In genomic region chr3:50327129-50327528, GRCh38 we compare ENCODE assay signal across 8 cellular contexts. TPM values are rescaled to one million over a fixed set of nuclear protein-coding genes. Genes with fewer than 3 reads are reported as not detected.
A peak's percentile ranks its signal among the peaks of the same experiment; 100 is the strongest.
DNase-seq lines count a peak whose midpoint lies in the region; ATAC-seq and TF ChIP-seq lines count a peak whose summit lies in the region.

No MANE protein-coding gene starts in this region.

- WGBS in psoas muscle, 3 donors: 52 to 63% (median 56%) methylated on average over 4 of the region's 4 CpGs

- H3K9me3 ChIP-seq in DOHH2 (ENCODE audit: control insufficient read depth, insufficient read depth, low read length) (no peaks in the 10 kb centered on the region), RWPE2 (ENCODE audit: severe bottlenecking) (no peaks in the 10 kb centered on the region), fibroblast of lung (ENCODE audit: control insufficient read depth, insufficient read depth, low read depth, low read length) (no peaks in the 10 kb centered on the region), psoas muscle (no peaks in the 10 kb centered on the region)

- H4K20me1 ChIP-seq in DOHH2 (ENCODE audit: control insufficient read depth, insufficient read depth, low read depth, low read length) (no peaks in the 10 kb centered on the region), fibroblast of lung (ENCODE audit: control insufficient read depth, extremely low read depth, insufficient read depth, low read length) (no peaks in the 10 kb centered on the region)

- H3F3A ChIP-seq in DOHH2 (ENCODE audit: control insufficient read depth, insufficient read depth): peaks cover 21% of the 10 kb centered on the region

- H3K79me2 ChIP-seq in DOHH2 (ENCODE audit: control insufficient read depth, low read length) (peaks cover 25% of the 10 kb centered on the region), fibroblast of lung (ENCODE audit: control insufficient read depth, insufficient read depth, low read length) (peaks cover 28% of the 10 kb centered on the region)

- H3K4me2 ChIP-seq in DOHH2 (ENCODE audit: low read length): peak overlapping the region; percentile 72
- peak overlapping the region; percentile 96 for H3K4me2 ChIP-seq in fibroblast of lung (ENCODE audit: extremely low read depth, insufficient read depth, low read length)

- TF ChIP-seq CTCF in DOHH2 (IDR thresholded peaks at IDR 0.05; ENCODE audit: low read depth, low read length, poor library complexity, severe bottlenecking): no peak
- no peak for TF ChIP-seq CTCF in RWPE2 (IDR thresholded peaks at IDR 0.05; ENCODE audit: poor library complexity, severe bottlenecking)
- TF ChIP-seq CTCF in fibroblast of lung (conservative IDR thresholded peaks at IDR 0.05 in 1 of 2, IDR thresholded peaks at IDR 0.05 in 1 of 2; ENCODE audit: low read depth in 1 of 2, low read length in 2 of 2): no peak
- no peak for TF ChIP-seq CTCF in psoas muscle (IDR thresholded peaks at IDR 0.05)

- DNase-seq in RWPE2 (ENCODE audit: low spot score): no peak
- no peak for DNase-seq in fibroblast of lung (ENCODE audit: low read depth in 2 of 2)
- peak in 1 of 2 donors; percentile 10 for DNase-seq in psoas muscle
- DNase-seq in sciatic nerve (ENCODE audit: low spot score): no peak
- DNase-seq in DMS153 (lab: John Stamatoyannopoulos, UW): no peak
- no peak for DNase-seq in HEK293T (ENCODE audit: extremely low spot score)
- DNase-seq in HuH-7.5 (ENCODE audit: low spot score): no peak

- ATAC-seq in RWPE2 (ENCODE audit: low read depth) (no peak), psoas muscle (no peak), sciatic nerve (no peak)

- H3K9me2 ChIP-seq in DOHH2 (replicated peaks; ENCODE audit: control insufficient read depth, low read length): no peaks in the 10 kb centered on the region

- H3K9ac ChIP-seq in fibroblast of lung (ENCODE audit: insufficient read depth, low read length): peak overlapping the region; percentile 83

- H3K4me3 ChIP-seq in DOHH2 (ENCODE audit: low read length) (peak overlapping the region; percentile 91), RWPE2 (ENCODE audit: severe bottlenecking) (peak overlapping the region; percentile 81), fibroblast of lung (replicated peaks in 1 of 4; ENCODE audit: control extremely low read depth in 1 of 4, insufficient read depth in 1 of 4, low read depth in 3 of 4, low read length in 4 of 4) (peak overlapping the region; percentile 79 to 95 (median 86)), psoas muscle (peak overlapping the region; percentile 100)

- H3K4me1 ChIP-seq in DOHH2 (ENCODE audit: control insufficient read depth, low read length) (peaks cover 24% of the 10 kb centered on the region), RWPE2 (ENCODE audit: insufficient read depth, poor library complexity, severe bottlenecking) (no peaks in the 10 kb centered on the region), fibroblast of lung (ENCODE audit: control insufficient read depth, extremely low read depth, insufficient read depth, low read length) (peaks cover 7% of the 10 kb centered on the region), psoas muscle (peaks cover 29% of the 10 kb centered on the region)

- H2AFZ ChIP-seq in fibroblast of lung (ENCODE audit: low read length): no peak overlapping the region

- intact Hi-C loops in psoas muscle (cut with DNase I) (loop anchor here in 1 of 2 donors (5.0 kb wide), 1 partner anchor 65 kb away; no protein-coding TSS in a partner anchor), sciatic nerve (cut with DNase I) (no loop called here)

- H3K36me3 ChIP-seq in DOHH2 (ENCODE audit: control insufficient read depth, low read length): peaks cover 58% of the 10 kb centered on the region
- peaks cover 53% of the 10 kb centered on the region for H3K36me3 ChIP-seq in RWPE2 (ENCODE audit: low read depth)
- peaks cover 25% of the 10 kb centered on the region for H3K36me3 ChIP-seq in fibroblast of lung (ENCODE audit: control insufficient read depth, insufficient read depth, low read length)
- H3K36me3 ChIP-seq in psoas muscle (ENCODE audit: insufficient read depth in 1 of 2, low read depth in 1 of 2): peaks cover 3 to 55% of the 10 kb centered on the region in 2 donors

- H3K27me3 ChIP-seq in DOHH2 (ENCODE audit: control insufficient read depth, low read length) (no peaks in the 10 kb centered on the region), RWPE2 (ENCODE audit: insufficient read depth, poor library complexity, severe bottlenecking) (no peaks in the 10 kb centered on the region), fibroblast of lung (ENCODE audit: control insufficient read depth, insufficient read depth, low read length) (no peaks in the 10 kb centered on the region), psoas muscle (ENCODE audit: insufficient read depth in 3 of 3, low read length in 2 of 3) (no peaks in the 10 kb centered on the region)

- CTCF ChIA-PET in HEK293T (lab: Yijun Ruan, JAX): no interaction called here

- H3K27ac ChIP-seq in DOHH2 (ENCODE audit: low read depth, low read length) (no peak overlapping the region), RWPE2 (ENCODE audit: poor library complexity, severe bottlenecking) (peak overlapping the region; percentile 19), fibroblast of lung (ENCODE audit: insufficient read depth, low read length) (peak overlapping the region; percentile 81), psoas muscle (peak overlapping the region; percentile 95)

- POLR2A ChIA-PET in HEK293T (lab: Yijun Ruan, JAX): interaction anchor here (0.9 to 3.1 kb wide), 16 partner anchors 9 to 133 kb away, joined by 3 to 88 read pairs (median 5); partner anchors contain the start of genes CYB561D2, GNAI2, HYAL3 and IFRD2

TF ChIP-seq in HEK293T, 16 proteins besides CTCF, POLR2A, EP300 and RAD21:
- TF ChIP-seq BHLHE40 (IDR thresholded peaks at IDR 0.05; ENCODE audit: borderline replicate concordance): no peak

RNA-seq across cellular contexts. Expression of gene TUSC2, which starts 0.9 kb away (rescaled TPM):
- total RNA-seq in fibroblast of lung (13.4 and 14.6 TPM in 2 replicates), psoas muscle (10 to 100 TPM; 31.5 to 43.6 (median 33.7) TPM), sciatic nerve (17.7 TPM)
- polyA plus RNA-seq in fibroblast of lung (15.3 and 19.2 TPM in 2 replicates), psoas muscle (100 to 1,000 TPM in 1 of 3 donors, 10 to 100 TPM in 2; 38.0 to 100 (median 84.9) TPM)
- polyA plus RNA-seq in fibroblast of lung (2012): 19.5 and 28.3 TPM in 2 replicates
- 25.1 and 39.5 TPM in 2 replicates for polyA minus RNA-seq in fibroblast of lung (ENCODE audit: low replicate concordance)

RNA-seq across cellular contexts. Expression of gene HYAL2, which starts 4.6 kb away (rescaled TPM):
- total RNA-seq in fibroblast of lung (50.6 and 52.5 TPM in 2 replicates), psoas muscle (10 to 100 TPM; 20.6 to 42.8 (median 25.6) TPM), sciatic nerve (48.8 TPM)
- polyA plus RNA-seq in fibroblast of lung (35.1 and 36.9 TPM in 2 replicates), psoas muscle (10 to 100 TPM; 25.3 to 61.7 (median 41.8) TPM)
- polyA plus RNA-seq in fibroblast of lung (2012): 35.5 and 41.7 TPM in 2 replicates
- 54.9 and 85.6 TPM in 2 replicates for polyA minus RNA-seq in fibroblast of lung (ENCODE audit: low replicate concordance)

RNA-seq across cellular contexts. Expression of gene RASSF1, which starts 13.5 kb away (rescaled TPM):
- total RNA-seq in fibroblast of lung (24.1 and 32.4 TPM in 2 replicates), psoas muscle (10 to 100 TPM; 10.1 to 24.2 (median 14.9) TPM), sciatic nerve (51.0 TPM)
- polyA plus RNA-seq in fibroblast of lung (33.3 and 41.7 TPM in 2 replicates), psoas muscle (10 to 100 TPM; 33.3 to 84.5 (median 37.9) TPM)
- 32.1 and 35.0 TPM in 2 replicates for polyA plus RNA-seq in fibroblast of lung (2012)
- polyA minus RNA-seq in fibroblast of lung (ENCODE audit: low replicate concordance): 16.7 and 25.5 TPM in 2 replicates

RNA-seq across cellular contexts. Expression of gene ZMYND10, which starts 18.4 kb away (rescaled TPM):
- total RNA-seq in fibroblast of lung (0.26 and 0.83 TPM in 2 replicates), psoas muscle (under 1 TPM; 0.24 to 0.99 (median 0.57) TPM), sciatic nerve (1.9 TPM)
- polyA plus RNA-seq in fibroblast of lung (0.32 and 0.93 TPM in 2 replicates), psoas muscle (under 1 TPM; 0.23 to 0.99 (median 0.51) TPM)
- polyA plus RNA-seq in fibroblast of lung (2012): 0.99 and 2.0 TPM in 2 replicates
- 5.9 TPM in 1 of 2 replicates, not detected in the other for polyA minus RNA-seq in fibroblast of lung (ENCODE audit: low replicate concordance)

RNA-seq across cellular contexts. Expression of gene NPRL2, which starts 23.4 kb away (rescaled TPM):
- 19.3 and 27.2 TPM in 2 replicates for total RNA-seq in fibroblast of lung
- 21.4 and 26.2 TPM in 2 replicates for polyA plus RNA-seq in fibroblast of lung
- polyA plus RNA-seq in fibroblast of lung (2012): 16.4 and 19.9 TPM in 2 replicates
- 43.3 and 48.3 TPM in 2 replicates for polyA minus RNA-seq in fibroblast of lung (ENCODE audit: low replicate concordance)
- 10 to 100 TPM; 16.1 to 29.5 (median 19.6) TPM for total RNA-seq in psoas muscle
- polyA plus RNA-seq in psoas muscle: 10 to 100 TPM; 21.5 to 36.6 (median 21.7) TPM
- 20.6 TPM for total RNA-seq in sciatic nerve
